Comparison of ENCODE assay signal across 11 cellular contexts in genomic region chr13:46666727-46667456, GRCh38.
A peak's percentile ranks its signal among the peaks of the same experiment; 100 is the strongest.
DNase-seq lines count a peak whose midpoint lies in the region; ATAC-seq and TF ChIP-seq lines count a peak whose summit lies in the region.
"Had no signal": no experiment of that assay in that cellular context is flagged by ENCODE, and none has a peak within 500 bp of the region (broad histone marks: within the 10 kb centered on the region; RNA-seq: fewer than 3 reads in every experiment).

No MANE protein-coding gene starts in this region.

- H3K4me3 ChIP-seq in BLaER1 treated with 17β-estradiol and CSF1 and Interleukin-3, amounts not matched to agents 10 nM and 100 nM, result 0 out of 20 replicates have a peak overlapping the region, but pooled peaks of 1 of the 10 experiments have one; percentile 21
- H3K4me3 ChIP-seq in HEK293 (ENCODE audit: low read depth, low read length), result no peak overlapping the region

- H3K27me3 Mint-ChIP-seq in activated naive CD8-positive, alpha-beta T cell treated with anti-CD3 and anti-CD28 coated beads, Interleukin-2, amount 50 U/mL, for 24 hours, result no peaks in the 10 kb centered on the region
- no peaks in the 10 kb centered on the region for H3K27me3 Mint-ChIP-seq in naive B cell

- peaks cover 40 to 61% (median 43%) of the 10 kb centered on the region in 10 experiments for H3K4me1 ChIP-seq in BLaER1 treated with 17β-estradiol and CSF1 and Interleukin-3, amounts not matched to agents 10 nM and 100 nM
- H3K4me1 ChIP-seq in HEK293 (ENCODE audit: control insufficient read depth, insufficient read depth, low read length), result peaks cover 11% of the 10 kb centered on the region

- H4K20me1 ChIP-seq in BLaER1 treated with 17β-estradiol and CSF1 and Interleukin-3, amounts not matched to agents 10 nM and 100 nM, result peaks cover 0 to 52% (median 0%) of the 10 kb centered on the region in 11 experiments; a peak in 9 of 22 replicates

- H3K4me1 Mint-ChIP-seq in activated naive CD8-positive, alpha-beta T cell treated with anti-CD3 and anti-CD28 coated beads, Interleukin-2, amount 50 U/mL, for 24 hours, result peaks cover 58% of the 10 kb centered on the region
- H3K4me1 Mint-ChIP-seq in naive B cell, result peaks cover 55 to 84% (median 77%) of the 10 kb centered on the region in 3 donors

- no peak for TF ChIP-seq CTCF in HEK293 (tag by site-specific recombination; IDR thresholded peaks at IDR 0.05)

- CTCF ChIA-PET in HEK293 (lab: Yijun Ruan, JAX), result no interaction called here

- peaks cover 7% of the 10 kb centered on the region for H3K36me3 Mint-ChIP-seq in activated naive CD8-positive, alpha-beta T cell treated with anti-CD3 and anti-CD28 coated beads, Interleukin-2, amount 50 U/mL, for 24 hours (ENCODE audit: low read depth)
- H3K36me3 Mint-ChIP-seq in naive B cell, result peaks cover 0 to 13% of the 10 kb centered on the region in 2 donors

- H3K9ac ChIP-seq in BLaER1 treated with 17β-estradiol and CSF1 and Interleukin-3, amounts not matched to agents 10 nM and 100 nM, result 0 out of 22 replicates have a peak overlapping the region, but pooled peaks of 1 of the 11 experiments have one; percentile 15

- H3K4me3 Mint-ChIP-seq in activated naive CD8-positive, alpha-beta T cell treated with anti-CD3 and anti-CD28 coated beads, Interleukin-2, amount 50 U/mL, for 24 hours, result peak overlapping the region; percentile 63
- H3K4me3 Mint-ChIP-seq in naive B cell, result peak overlapping the region; percentile 54 to 84 (median 70)

- no peak for ATAC-seq in activated naive CD8-positive, alpha-beta T cell treated with anti-CD3 and anti-CD28 coated beads, Interleukin-2, amount 50 U/mL, for 24 hours
- ATAC-seq in naive B cell (ENCODE audit: low read depth in 2 of 2) (peak; percentile 60 to 61), GM21390 (IDR thresholded peaks at IDR 0.05; ENCODE audit: unreplicated experiment) (no peak)

- H3K4me2 ChIP-seq in BLaER1 treated with 17β-estradiol and CSF1 and Interleukin-3, amounts not matched to agents 10 nM and 100 nM, result peak overlapping the region; percentile 36 to 72 (median 50)

- H3K27me3 ChIP-seq in BLaER1 treated with 17β-estradiol and CSF1 and Interleukin-3, amounts not matched to agents 10 nM and 100 nM, result no peaks in the 10 kb centered on the region

- POLR2A ChIA-PET in HEK293 (lab: Yijun Ruan, JAX), result no interaction called here

- H3K36me3 ChIP-seq in BLaER1 treated with 17β-estradiol and CSF1 and Interleukin-3, amounts not matched to agents 10 nM and 100 nM, result peaks cover 19 to 31% (median 25%) of the 10 kb centered on the region in 11 experiments
- H3K36me3 ChIP-seq in HEK293 (ENCODE audit: control insufficient read depth in 2 of 2, insufficient read depth in 1 of 2, low read length in 2 of 2), result peaks cover 0 to 2% of the 10 kb centered on the region in 2 experiments; a peak in 1 of 3 replicates

- no peaks in the 10 kb centered on the region for H3K9me3 ChIP-seq in BLaER1 treated with 17β-estradiol and CSF1 and Interleukin-3, amounts not matched to agents 10 nM and 100 nM (replicated peaks in 1 of 11)
- no peaks in the 10 kb centered on the region for H3K9me3 ChIP-seq in HEK293 (ENCODE audit: control insufficient read depth, insufficient read depth, low read depth, low read length)

- no peak for DNase-seq in activated naive CD8-positive, alpha-beta T cell treated with anti-CD3 and anti-CD28 coated beads, Interleukin-2, amount 50 U/mL, for 24 hours
- DNase-seq in naive B cell (no peak), KG1 (lab: John Stamatoyannopoulos, UW) (no peak), NCI-H2227 treated with DMSO at 0.1 percent for 48 hours (lab: John Stamatoyannopoulos, UW) (no peak), NCI-H510A (lab: John Stamatoyannopoulos, UW) (no peak)
- DNase-seq: activated CD4-positive, alpha-beta T cell treated with anti-CD3 and anti-CD28 coated beads, Interleukin-2, amount 50 U/mL, for 1 hour; GF-D8; NCI-H2107 had no signal

- peak overlapping the region; percentile 87 for H3K27ac Mint-ChIP-seq in activated naive CD8-positive, alpha-beta T cell treated with anti-CD3 and anti-CD28 coated beads, Interleukin-2, amount 50 U/mL, for 24 hours
- peak overlapping the region; percentile 69 to 97 (median 90) for H3K27ac Mint-ChIP-seq in naive B cell

- peak overlapping the region; percentile 4 to 63 (median 31); a peak in 16 of 22 replicates for H3K27ac ChIP-seq in BLaER1 treated with 17β-estradiol and CSF1 and Interleukin-3, amounts not matched to agents 10 nM and 100 nM
- no peak overlapping the region for H3K27ac ChIP-seq in HEK293 (ENCODE audit: extremely low read depth, low read depth, low read length)

- no peaks in the 10 kb centered on the region for H3K9me3 Mint-ChIP-seq in activated naive CD8-positive, alpha-beta T cell treated with anti-CD3 and anti-CD28 coated beads, Interleukin-2, amount 50 U/mL, for 24 hours
- no peaks in the 10 kb centered on the region for H3K9me3 Mint-ChIP-seq in naive B cell

TF ChIP-seq in HEK293, 187 proteins besides CTCF, POLR2A, EP300 and RAD21:
- TF ChIP-seq ZSCAN5A (tag by site-specific recombination; IDR thresholded peaks at IDR 0.05) (no peak), ZFP69B (tag by site-specific recombination; IDR thresholded peaks at IDR 0.05) (0 out of 2 replicates have a peak, but pooled peaks have one; percentile 15), PBX3 (CRISPR knock-in tag; IDR thresholded peaks at IDR 0.05) (no peak), ZIC2 (tag by site-specific recombination; IDR thresholded peaks at IDR 0.05) (peak; percentile 85), ZNF423 (tag by site-specific recombination; IDR thresholded peaks at IDR 0.05) (0 out of 2 replicates have a peak, but pooled peaks have one; percentile 14), FEZF1 (tag by site-specific recombination; IDR thresholded peaks at IDR 0.05) (peak; percentile 19; the same call in 1 of the 2 replicates)

Comparison
In these comparisons a context has a peak if more than half of its experiments do, and no peak if none do; other contexts are left out.
1. ATAC-seq: peak in naive B cell (2 of 2); none in activated naive CD8-positive, alpha-beta T cell treated with anti-CD3 and anti-CD28 coated beads, Interleukin-2, amount 50 U/mL, for 24 hours (single experiment) and GM21390 (single experiment).